Comparison of ENCODE assay signal across 8 cellular contexts in genomic region chr14:100375963-100376735, GRCh38. TPM values are rescaled to one million over a fixed set of nuclear protein-coding genes. Genes with fewer than 3 reads are reported as not detected.
A peak's percentile ranks its signal among the peaks of the same experiment; 100 is the strongest.
DNase-seq lines count a peak whose midpoint lies in the region; ATAC-seq and TF ChIP-seq lines count a peak whose summit lies in the region.

Gene WDR25 (plus strand): TSS chr14:100376485.

- TF ChIP-seq CTCF in AG04449 (IDR thresholded peaks at IDR 0.05; ENCODE audit: insufficient read depth, low read length, missing control alignments) (no peak), VCaP (conservative IDR thresholded peaks at IDR 0.05) (no peak), breast epithelium (IDR thresholded peaks at IDR 0.05) (no peak), smooth muscle cell (IDR thresholded peaks at IDR 0.05; ENCODE audit: borderline replicate concordance, insufficient read depth, poor library complexity, severe bottlenecking) (no peak)

- peak; percentile 77 for ATAC-seq in GM18907 (IDR thresholded peaks at IDR 0.05; ENCODE audit: unreplicated experiment)
- peak; percentile 80 for ATAC-seq in HG03139 (IDR thresholded peaks at IDR 0.05; ENCODE audit: unreplicated experiment)

- H3K27ac ChIP-seq in VCaP = peak within 1 kb of the TSS; percentile 94
- peak within 1 kb of the TSS; percentile 78 to 95 for H3K27ac ChIP-seq in breast epithelium
- peak within 1 kb of the TSS; percentile 95 for H3K27ac ChIP-seq in smooth muscle cell (ENCODE audit: low read depth)

- DNase-seq in AG04449 (ENCODE audit: low read depth, low spot score) (peak; percentile 70), NCI-H2196 treated with DMSO at 0.1 percent for 48 hours (lab: John Stamatoyannopoulos, UW; ENCODE audit: unreplicated experiment) (peak; percentile 82), breast epithelium (ENCODE audit: low spot score in 2 of 2) (peak; percentile 91 to 93), iPS-NIHi7 (ENCODE audit: extremely low spot score) (peak; percentile 92), smooth muscle cell (lab: John Stamatoyannopoulos, UW; ENCODE audit: unreplicated experiment) (peak; percentile 86)

- H3K9me3 ChIP-seq in breast epithelium = no peaks in the 10 kb centered on the region
- H3K9me3 ChIP-seq in smooth muscle cell (replicated peaks; ENCODE audit: low read depth) = no peaks in the 10 kb centered on the region

- H3K36me3 ChIP-seq in breast epithelium (no peaks in the 10 kb centered on the region), smooth muscle cell (ENCODE audit: low read depth) (no peaks in the 10 kb centered on the region)

- H3F3A ChIP-seq in smooth muscle cell (ENCODE audit: low read depth) = peaks cover 9% of the 10 kb centered on the region

- H3K4me3 ChIP-seq in AG04449 (ENCODE audit: low read depth, low read length) (peak within 1 kb of the TSS; percentile 66), breast epithelium (peak within 1 kb of the TSS; percentile 57 to 95 (median 79)), smooth muscle cell (peak within 1 kb of the TSS; percentile 72)

- WGBS in smooth muscle cell (ENCODE audit: low lambda C conversion rate) = under 1% methylated on average over 62 of the region's 74 CpGs

- intact Hi-C loops in breast epithelium (cut with DNase I; ENCODE audit: low total_unique reads) = loop anchor here (10.0 kb wide), 1 partner anchor 71 kb away; the partner anchor contains the start of gene SLC25A29

- peak within 1 kb of the TSS; percentile 96 for H3K9ac ChIP-seq in smooth muscle cell (ENCODE audit: low read depth)

- peaks cover 50% of the 10 kb centered on the region for H3K79me2 ChIP-seq in smooth muscle cell (ENCODE audit: low read depth)

- peaks cover 0 to 10% of the 10 kb centered on the region in 2 donors for H3K4me1 ChIP-seq in breast epithelium
- peaks cover 14% of the 10 kb centered on the region for H3K4me1 ChIP-seq in smooth muscle cell (ENCODE audit: low read depth)

- H4K20me1 ChIP-seq in smooth muscle cell (ENCODE audit: low read depth) = peaks cover 3% of the 10 kb centered on the region

- H2AFZ ChIP-seq in smooth muscle cell (ENCODE audit: low read depth) = peak within 1 kb of the TSS; percentile 81

- H3K27me3 ChIP-seq in breast epithelium = no peaks in the 10 kb centered on the region
- H3K27me3 ChIP-seq in smooth muscle cell (ENCODE audit: low read depth) = no peaks in the 10 kb centered on the region

- H3K4me2 ChIP-seq in smooth muscle cell = peak within 1 kb of the TSS; percentile 91

- CTCF ChIA-PET in AG04449 (lab: Yijun Ruan, JAX) = interaction anchor here (1.3 to 18.7 kb wide), 5 partner anchors 10 to 282 kb away, joined by 3 to 497 read pairs (median 52); no protein-coding TSS in a partner anchor

- peak; percentile 40 for TF ChIP-seq POLR2A in breast epithelium (IDR thresholded peaks at IDR 0.05)

- POLR2A ChIA-PET in AG04449 (lab: Yijun Ruan, JAX) = interaction anchor here (0.6 to 1.2 kb wide), 3 partner anchors 9 to 281 kb away, joined by 3 read pairs; no protein-coding TSS in a partner anchor

RNA-seq across cellular contexts. Expression of gene WDR25, which starts in this region (rescaled TPM):
- total RNA-seq in breast epithelium (10 to 100 TPM in 2 of 3 donors, 1 to 10 TPM in 1; 8.0 to 14.2 (median 12.5) TPM), smooth muscle cell (8.8 and 9.8 TPM in 2 replicates)
- 15.8 and 15.9 TPM in 2 replicates for polyA plus RNA-seq in smooth muscle cell

Comparison
In these comparisons a context has a peak if more than half of its experiments do, and no peak if none do; other contexts are left out.
1. Peak in every context shown above with its lines: DNase-seq, ATAC-seq, H3K4me3 ChIP-seq and H3K27ac ChIP-seq.